In the genomic region with DNA sequence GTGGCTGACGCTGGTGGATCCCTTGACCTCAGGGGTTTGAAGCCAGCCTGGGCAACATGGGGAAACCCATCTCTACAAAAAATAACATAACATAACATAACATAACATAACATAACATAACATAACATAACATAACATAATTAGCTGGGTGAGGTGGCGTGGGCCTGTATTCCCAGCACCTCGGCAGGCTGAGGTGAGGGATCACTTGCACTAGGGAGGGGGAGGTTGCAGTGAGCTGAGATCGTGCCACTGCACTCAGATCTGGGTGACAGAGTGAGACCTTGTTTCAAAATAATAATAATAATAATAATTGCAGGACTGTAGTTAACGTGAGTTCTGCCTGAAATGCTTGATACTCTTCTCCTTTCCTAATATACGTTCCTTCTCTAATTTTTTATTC, we compare ENCODE assay signal across 9 cellular contexts. TPM values are rescaled to one million over a fixed set of nuclear protein-coding genes. Genes with fewer than 3 reads are reported as not detected.
A peak's percentile ranks its signal among the peaks of the same experiment; 100 is the strongest.
DNase-seq lines count a peak whose midpoint lies in the region; ATAC-seq and TF ChIP-seq lines count a peak whose summit lies in the region.
"Had no signal": no experiment of that assay in that cellular context is flagged by ENCODE, and none has a peak within 500 bp of the region (broad histone marks: within the 10 kb centered on the region; RNA-seq: fewer than 3 reads in every experiment).

No MANE protein-coding gene starts in this region.

- DNase-seq in T-helper 1 cell (no peak), SJCRH30 (no peak), fibroblast of pulmonary artery (ENCODE audit: low read depth) (no peak), smooth muscle cell (lab: John Stamatoyannopoulos, UW; ENCODE audit: unreplicated experiment) (no peak), endothelial cell (ENCODE audit: low spot score) (no peak), anterior cingulate cortex (lab: John Stamatoyannopoulos, UW) (no peak)

- H3K4me3 ChIP-seq in SJCRH30 (peak overlapping the region; percentile 92), fibroblast of pulmonary artery (replicated peaks; ENCODE audit: low read depth, low read length) (peak overlapping the region; percentile 88), smooth muscle cell (peak overlapping the region; percentile 92)

- no peak overlapping the region; the same call in 1 of the 2 replicates for H3K27ac ChIP-seq in SJCRH30
- peak overlapping the region; percentile 92 for H3K27ac ChIP-seq in smooth muscle cell (ENCODE audit: low read depth)

- peaks cover 29% of the 10 kb centered on the region for H3K36me3 ChIP-seq in SJCRH30
- H3K36me3 ChIP-seq in smooth muscle cell (ENCODE audit: low read depth): peaks cover 13% of the 10 kb centered on the region

- peaks cover 2% of the 10 kb centered on the region; the same call in 1 of the 2 replicates for H3K4me1 ChIP-seq in SJCRH30
- peaks cover 16% of the 10 kb centered on the region for H3K4me1 ChIP-seq in smooth muscle cell (ENCODE audit: low read depth)

- H3K36me3 Mint-ChIP-seq in T-helper 1 cell treated with Interleukin-12 subunit alpha and Interleukin-12 subunit beta and Interleukin-4 antibody, amounts not matched to agents 30 μg/mL and 1 μg/mL, for 36 hours (ENCODE audit: low read depth): peaks cover 35% of the 10 kb centered on the region
- H3K36me3 Mint-ChIP-seq in endothelial cell (ENCODE audit: low read depth, unreplicated experiment): peaks cover 4% of the 10 kb centered on the region

- H3K4me3 Mint-ChIP-seq in T-helper 1 cell treated with Interleukin-12 subunit alpha and Interleukin-12 subunit beta and Interleukin-4 antibody, amounts not matched to agents 30 μg/mL and 1 μg/mL, for 36 hours: peak overlapping the region; percentile 99
- no peak overlapping the region for H3K4me3 Mint-ChIP-seq in endothelial cell (ENCODE audit: unreplicated experiment)

- peak overlapping the region; percentile 100 for H3K27ac Mint-ChIP-seq in T-helper 1 cell treated with Interleukin-12 subunit alpha and Interleukin-12 subunit beta and Interleukin-4 antibody, amounts not matched to agents 30 μg/mL and 1 μg/mL, for 36 hours
- no peak overlapping the region for H3K27ac Mint-ChIP-seq in endothelial cell (ENCODE audit: unreplicated experiment)

- no peaks in the 10 kb centered on the region for H3K9me3 Mint-ChIP-seq in T-helper 1 cell treated with Interleukin-12 subunit alpha and Interleukin-12 subunit beta and Interleukin-4 antibody, amounts not matched to agents 30 μg/mL and 1 μg/mL, for 36 hours
- H3K9me3 Mint-ChIP-seq in endothelial cell (ENCODE audit: unreplicated experiment): no peaks in the 10 kb centered on the region

- ATAC-seq in GM18519 (IDR thresholded peaks at IDR 0.05; ENCODE audit: low FRiP score, unreplicated experiment): no peak
- ATAC-seq: gastroesophageal sphincter had no signal

- H3K27me3 Mint-ChIP-seq in T-helper 1 cell treated with Interleukin-12 subunit alpha and Interleukin-12 subunit beta and Interleukin-4 antibody, amounts not matched to agents 30 μg/mL and 1 μg/mL, for 36 hours (ENCODE audit: low read depth): peaks cover 11% of the 10 kb centered on the region
- H3K27me3 Mint-ChIP-seq in endothelial cell (ENCODE audit: unreplicated experiment): peaks cover 8% of the 10 kb centered on the region

- H4K20me1 ChIP-seq in smooth muscle cell (ENCODE audit: low read depth): no peaks in the 10 kb centered on the region

- no peak overlapping the region for H2AFZ ChIP-seq in smooth muscle cell (ENCODE audit: low read depth)

- H3F3A ChIP-seq in smooth muscle cell (ENCODE audit: low read depth): no peaks in the 10 kb centered on the region

- H3K4me1 Mint-ChIP-seq in T-helper 1 cell treated with Interleukin-12 subunit alpha and Interleukin-12 subunit beta and Interleukin-4 antibody, amounts not matched to agents 30 μg/mL and 1 μg/mL, for 36 hours (ENCODE audit: low read depth): peaks cover 39% of the 10 kb centered on the region
- H3K4me1 Mint-ChIP-seq in endothelial cell (ENCODE audit: unreplicated experiment): peaks cover 15% of the 10 kb centered on the region

- H3K9ac ChIP-seq in smooth muscle cell (ENCODE audit: low read depth): peak overlapping the region; percentile 97

- H3K9me3 ChIP-seq in SJCRH30 (replicated peaks) (no peaks in the 10 kb centered on the region), smooth muscle cell (replicated peaks; ENCODE audit: low read depth) (no peaks in the 10 kb centered on the region)
- H3K9me3 ChIP-seq: gastroesophageal sphincter had no signal

- WGBS in smooth muscle cell (ENCODE audit: low lambda C conversion rate): 86% methylated on average over 6 of the region's 6 CpGs

- H3K27me3 ChIP-seq in SJCRH30 (no peaks in the 10 kb centered on the region), smooth muscle cell (ENCODE audit: low read depth) (no peaks in the 10 kb centered on the region)
- H3K27me3 ChIP-seq: gastroesophageal sphincter had no signal

- no peak for TF ChIP-seq CTCF in fibroblast of pulmonary artery (IDR thresholded peaks at IDR 0.05; ENCODE audit: low read length, missing control alignments)
- no peak for TF ChIP-seq CTCF in smooth muscle cell (IDR thresholded peaks at IDR 0.05; ENCODE audit: borderline replicate concordance, insufficient read depth, poor library complexity, severe bottlenecking)
- no peak for TF ChIP-seq CTCF in endothelial cell (IDR thresholded peaks at IDR 0.05; ENCODE audit: unreplicated experiment)

- peaks cover 20% of the 10 kb centered on the region for H3K79me2 ChIP-seq in smooth muscle cell (ENCODE audit: low read depth)

- peak overlapping the region; percentile 99 for H3K4me2 ChIP-seq in smooth muscle cell

RNA-seq across cellular contexts. Expression of a gene that starts 1.3 kb away (rescaled TPM):
- total RNA-seq in SJCRH30 (2014; rRNA removed; shearing (Covaris generic)): 64.9 and 65.2 TPM in 2 replicates
- 24.0 and 40.1 TPM in 2 replicates for total RNA-seq in smooth muscle cell
- polyA plus RNA-seq in smooth muscle cell: 62.2 and 68.4 TPM in 2 replicates
- 23.8 TPM for total RNA-seq in endothelial cell (ENCODE audit: unreplicated experiment)
